Comparison of ENCODE assay signal across 25 cellular contexts in the genomic region with DNA sequence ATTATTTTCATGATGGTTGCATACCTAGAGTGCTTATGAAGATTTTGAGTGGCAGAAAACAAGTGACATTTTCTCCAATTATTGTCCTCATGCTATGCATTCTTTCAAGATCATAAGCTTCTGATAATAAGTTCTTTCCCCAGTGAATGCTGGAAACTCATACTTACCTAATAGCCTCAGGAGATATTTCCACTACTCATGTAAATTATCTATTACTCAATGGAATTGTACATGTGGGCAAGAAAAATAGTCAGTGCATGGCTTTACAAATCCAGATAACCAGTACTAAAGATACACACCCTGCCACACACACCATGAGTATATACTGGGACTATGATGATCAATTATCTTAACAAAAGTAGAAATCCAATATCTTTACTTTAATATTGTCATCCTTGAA.
"Had no signal": no experiment of that assay in that cellular context is flagged by ENCODE, and none has a peak within 500 bp of the region (broad histone marks: within the 10 kb centered on the region; RNA-seq: fewer than 3 reads in every experiment).

No MANE protein-coding gene starts in this region.

- H3K79me2 ChIP-seq: parathyroid adenoma had no signal

- H3K4me1 ChIP-seq: colonic mucosa, gastroesophageal sphincter, heart left ventricle, left lung, neural progenitor cell, parathyroid adenoma, spleen, testis, tibial artery, upper lobe of right lung, uterus had no signal

- H3K36me3 ChIP-seq: colonic mucosa, gastroesophageal sphincter, heart left ventricle, left lung, neural progenitor cell, spleen, tibial artery, upper lobe of right lung, uterus had no signal

- H3K27ac ChIP-seq: colonic mucosa, gastroesophageal sphincter, heart left ventricle, left lung, neural progenitor cell, parathyroid adenoma, skin epidermis, spleen, testis, tibial artery, upper lobe of right lung, uterus had no signal

- H3K9ac ChIP-seq: neural progenitor cell, parathyroid adenoma had no signal

- H3K4me2 ChIP-seq: neural progenitor cell had no signal

- DNase-seq: colonic mucosa; dermis blood vessel endothelial cell; effector memory CD4-positive, alpha-beta T cell; erythroblast; heart left ventricle; hippocampal formation; left cardiac atrium; left lung; mesendoderm; midbrain; naive thymus-derived CD4-positive, alpha-beta T cell; right cardiac atrium; spleen; stimulated activated CD4-positive, alpha-beta T cell treated with anti-CD3 and anti-CD28 coated beads, Interleukin-4, amount 100 ng/mL, for 4 hours; stimulated activated naive CD8-positive, alpha-beta T cell treated with anti-CD3 and anti-CD28 coated beads, Interleukin-15, Interleukin-2, amounts not matched to agents 100 U/mL and 50 U/mL, for 24 hours; substantia nigra; testis; tibial artery; upper lobe of right lung; uterus had no signal

- H3K9me3 ChIP-seq: colonic mucosa, gastroesophageal sphincter, heart left ventricle, left lung, spleen, testis, tibial artery, upper lobe of right lung, uterus had no signal

- ATAC-seq: gastroesophageal sphincter; heart left ventricle; left cardiac atrium; left lung; naive thymus-derived CD4-positive, alpha-beta T cell; right cardiac atrium; stimulated activated memory B cell treated with anti-CD40 and anti-IgM and Interleukin-4, amounts not matched to agents 10 μg/mL and 1 μg/mL and 100 μg/mL, for 72 hours; stimulated activated naive CD8-positive, alpha-beta T cell treated with anti-CD3 and anti-CD28 coated beads, Interleukin-15, Interleukin-2, amounts not matched to agents 100 U/mL and 50 U/mL, for 24 hours; upper lobe of right lung had no signal

- H3K27me3 ChIP-seq: colonic mucosa, gastroesophageal sphincter, heart left ventricle, left lung, neural progenitor cell, spleen, testis, tibial artery, upper lobe of right lung, uterus had no signal

- H2AFZ ChIP-seq: neural progenitor cell, parathyroid adenoma had no signal

- H3K4me3 ChIP-seq: colonic mucosa, gastroesophageal sphincter, heart left ventricle, left lung, neural progenitor cell, skin epidermis, spleen, testis, tibial artery, upper lobe of right lung, uterus had no signal
